In genomic region chr12:40534828-40535227, GRCh38 we compare ENCODE assay signal across 16 cellular contexts.
DNase-seq lines count a peak whose midpoint lies in the region; ATAC-seq and TF ChIP-seq lines count a peak whose summit lies in the region.
"Had no signal": no experiment of that assay in that cellular context is flagged by ENCODE, and none has a peak within 500 bp of the region (broad histone marks: within the 10 kb centered on the region; RNA-seq: fewer than 3 reads in every experiment).

No MANE protein-coding gene starts in this region.

- H3K27ac Mint-ChIP-seq in H9: no peak overlapping the region; a peak in 1 of 7 replicates
- no peak overlapping the region for H3K27ac Mint-ChIP-seq in endodermal cell
- H3K27ac Mint-ChIP-seq: B cell; CD8-positive, alpha-beta T cell; HFFc6 had no signal

- H3K9ac ChIP-seq in H9 (ENCODE audit: extremely low read depth, insufficient read length, low read length) (no peak overlapping the region), endodermal cell (ENCODE audit: extremely low read depth, low read length, poor library complexity, severe bottlenecking) (no peak overlapping the region), GM23248 (no peak overlapping the region)
- H3K9ac ChIP-seq: BLaER1 treated with 17β-estradiol and CSF1 and Interleukin-3, amounts not matched to agents 10 nM and 100 nM had no signal

- no peak overlapping the region for H3T11ph ChIP-seq in H9 (ENCODE audit: low read length)

- no peaks in the 10 kb centered on the region for H3K9me2 ChIP-seq in GM23248 (ENCODE audit: insufficient read depth)

- no peak overlapping the region for H4K91ac ChIP-seq in H9 (ENCODE audit: insufficient read length, low read depth, low read length)

- H3K27ac ChIP-seq in H9 (ENCODE audit: insufficient read length, low read depth, low read length) (no peak overlapping the region), endodermal cell (ENCODE audit: low read depth, low read length) (no peak overlapping the region), GM23248 (no peak overlapping the region)
- no peak overlapping the region for H3K27ac ChIP-seq in effector memory CD4-positive, alpha-beta T cell (ENCODE audit: insufficient read depth, low read length, poor library complexity, severe bottlenecking)
- H3K27ac ChIP-seq: BLaER1 treated with 17β-estradiol and CSF1 and Interleukin-3, amounts not matched to agents 10 nM and 100 nM had no signal

- H2AFZ ChIP-seq in H9 (ENCODE audit: low read length) (no peak overlapping the region), GM23248 (no peak overlapping the region)

- no peak for TF ChIP-seq CTCF in H9 (conservative IDR thresholded peaks at IDR 0.05)
- no peak for TF ChIP-seq CTCF in endodermal cell (conservative IDR thresholded peaks at IDR 0.05)

- H4K20me1 ChIP-seq in H9 (ENCODE audit: control insufficient read depth, insufficient read depth, insufficient read length) (no peaks in the 10 kb centered on the region), GM23248 (ENCODE audit: insufficient read depth) (no peaks in the 10 kb centered on the region)
- H4K20me1 ChIP-seq: BLaER1 treated with 17β-estradiol and CSF1 and Interleukin-3, amounts not matched to agents 10 nM and 100 nM had no signal

- no peaks in the 10 kb centered on the region for H3K27me3 ChIP-seq in H9 (ENCODE audit: insufficient read depth, low read length)
- no peaks in the 10 kb centered on the region for H3K27me3 ChIP-seq in endodermal cell (ENCODE audit: control insufficient read depth, insufficient read depth, low read length, poor library complexity, severe bottlenecking)
- no peaks in the 10 kb centered on the region for H3K27me3 ChIP-seq in effector memory CD4-positive, alpha-beta T cell (replicated peaks; ENCODE audit: control insufficient read depth, insufficient read depth, low read length, poor library complexity, severe bottlenecking)
- no peaks in the 10 kb centered on the region for H3K27me3 ChIP-seq in GM23248 (replicated peaks; ENCODE audit: insufficient read depth)
- H3K27me3 ChIP-seq: BLaER1 treated with 17β-estradiol and CSF1 and Interleukin-3, amounts not matched to agents 10 nM and 100 nM had no signal

- no peak overlapping the region for H2BK20ac ChIP-seq in H9 (ENCODE audit: low read depth, low read length, poor library complexity, severe bottlenecking)

- 0 out of 2 replicates have a peak overlapping the region, but pooled peaks have one; percentile 24 for H2BK15ac ChIP-seq in H9 (ENCODE audit: low read depth, low read length)

- H3K27me3 Mint-ChIP-seq in H9 (ENCODE audit: low read depth) (peaks cover 5% of the 10 kb centered on the region), endodermal cell (ENCODE audit: insufficient read depth) (no peaks in the 10 kb centered on the region)

- H4K5ac ChIP-seq in H9 (ENCODE audit: insufficient read length, low read depth, low read length): no peak overlapping the region

- no peak overlapping the region for H3K14ac ChIP-seq in H9 (ENCODE audit: insufficient read depth, low read length)

- no peaks in the 10 kb centered on the region for H3K79me1 ChIP-seq in H9 (ENCODE audit: insufficient read depth, low read depth, low read length, poor library complexity, severe bottlenecking)

- H3K36me3 Mint-ChIP-seq in H9 (ENCODE audit: insufficient read depth in 1 of 3, low read depth in 3 of 3): no peaks in the 10 kb centered on the region
- H3K36me3 Mint-ChIP-seq in endodermal cell (ENCODE audit: low read depth): no peaks in the 10 kb centered on the region
- H3K36me3 Mint-ChIP-seq: CD8-positive, alpha-beta T cell had no signal

- peaks cover 8% of the 10 kb centered on the region in 2 experiments for H3K4me1 Mint-ChIP-seq in H9
- H3K4me1 Mint-ChIP-seq in endodermal cell: peaks cover 9% of the 10 kb centered on the region
- H3K4me1 Mint-ChIP-seq: B cell had no signal

- DNase-seq in ELF-1 (ENCODE audit: low read depth, low spot score) (peak; percentile 11), H9 (no peak), endodermal cell (peak; percentile 60), iPS-NIHi7 (ENCODE audit: extremely low spot score) (peak; percentile 20), GM23248 (no peak)
- DNase-seq in effector memory CD4-positive, alpha-beta T cell: no peak
- DNase-seq: Calu3; CD8-positive, alpha-beta T cell; DMS79 treated with DMSO at 0.1 percent for 48 hours; HFFc6; IMR-90 had no signal

- no peak overlapping the region for H2AK5ac ChIP-seq in H9 (ENCODE audit: insufficient read length, low read length)

- no peaks in the 10 kb centered on the region for H3K23me2 ChIP-seq in H9 (ENCODE audit: insufficient read length, low read depth, low read length, poor library complexity, severe bottlenecking)

- H3K56ac ChIP-seq in H9 (ENCODE audit: insufficient read length, low read depth, low read length): no peak overlapping the region

- H2BK120ac ChIP-seq in H9 (ENCODE audit: low read depth, low read length, poor library complexity, severe bottlenecking): no peak overlapping the region

- no peak overlapping the region for H3K4me3 ChIP-seq in endodermal cell (ENCODE audit: low read length)
- no peak overlapping the region for H3K4me3 ChIP-seq in effector memory CD4-positive, alpha-beta T cell (ENCODE audit: insufficient read depth, low read depth, low read length, poor library complexity, severe bottlenecking)
- no peak overlapping the region for H3K4me3 ChIP-seq in GM23248
- H3K4me3 ChIP-seq: BLaER1 treated with 17β-estradiol and CSF1 and Interleukin-3, amounts not matched to agents 10 nM and 100 nM; K562 had no signal

- H3K9me3 ChIP-seq in H9 (ENCODE audit: control insufficient read depth, low read depth, low read length): no peaks in the 10 kb centered on the region
- H3K9me3 ChIP-seq in endodermal cell (ENCODE audit: control insufficient read depth, low read length): no peaks in the 10 kb centered on the region
- H3K9me3 ChIP-seq in effector memory CD4-positive, alpha-beta T cell (ENCODE audit: control insufficient read depth, low read length): no peaks in the 10 kb centered on the region
- no peaks in the 10 kb centered on the region for H3K9me3 ChIP-seq in GM23248 (ENCODE audit: low read depth)
- H3K9me3 ChIP-seq: BLaER1 treated with 17β-estradiol and CSF1 and Interleukin-3, amounts not matched to agents 10 nM and 100 nM had no signal

- H3K4me2 ChIP-seq in H9 (ENCODE audit: insufficient read depth, insufficient read length, low read length) (no peak overlapping the region), GM23248 (ENCODE audit: unreplicated experiment) (no peak overlapping the region)
- H3K4me2 ChIP-seq: BLaER1 treated with 17β-estradiol and CSF1 and Interleukin-3, amounts not matched to agents 10 nM and 100 nM had no signal

- no peak for ATAC-seq in HG03520 (IDR thresholded peaks at IDR 0.05; ENCODE audit: unreplicated experiment)
- ATAC-seq: CD8-positive, alpha-beta T cell; HCT116; K562 had no signal

- H3K36me3 ChIP-seq in endodermal cell (ENCODE audit: control insufficient read depth, insufficient read depth, low read length): no peaks in the 10 kb centered on the region
- no peaks in the 10 kb centered on the region for H3K36me3 ChIP-seq in effector memory CD4-positive, alpha-beta T cell (ENCODE audit: control insufficient read depth, insufficient read depth, low read length)
- no peaks in the 10 kb centered on the region for H3K36me3 ChIP-seq in GM23248 (ENCODE audit: low read depth)
- H3K36me3 ChIP-seq: BLaER1 treated with 17β-estradiol and CSF1 and Interleukin-3, amounts not matched to agents 10 nM and 100 nM had no signal

- no peak overlapping the region for H2BK5ac ChIP-seq in H9 (ENCODE audit: insufficient read length, low read length)

- in situ Hi-C loops in GM23248 (cut with MboI): no loop called here

- WGBS in H9 (ENCODE audit: extremely low coverage, insufficient read length, low lambda C conversion rate): no CpG with 5 or more reads among the region's 4 CpGs
- WGBS in endodermal cell (ENCODE audit: insufficient coverage in 1 of 2, insufficient read length in 1 of 2), 2 experiments: 71 to 83% methylated on average over 3 to 4 of the region's 4 CpGs
- 16 to 23% methylated on average over 4 of the region's 4 CpGs for WGBS in GM23248 (ENCODE audit: low coverage in 1 of 2, low lambda C conversion rate in 2 of 2, missing lambda C conversion rate in 2 of 2), 2 experiments

- no peaks in the 10 kb centered on the region for H3F3A ChIP-seq in GM23248 (ENCODE audit: insufficient read depth)

- H3K9me3 Mint-ChIP-seq in H9: no peaks in the 10 kb centered on the region
- H3K9me3 Mint-ChIP-seq in endodermal cell: no peaks in the 10 kb centered on the region

- H3K79me2 ChIP-seq in H9 (ENCODE audit: insufficient read depth, low read length): no peaks in the 10 kb centered on the region
- no peaks in the 10 kb centered on the region for H3K79me2 ChIP-seq in GM23248 (ENCODE audit: insufficient read depth)

- H4K8ac ChIP-seq in H9 (replicated peaks; ENCODE audit: insufficient read length, low read depth, low read length): no peak overlapping the region

- H3K23ac ChIP-seq in H9 (ENCODE audit: insufficient read length, low read depth, low read length): no peak overlapping the region

- no peak overlapping the region for H3K18ac ChIP-seq in H9 (ENCODE audit: insufficient read length, low read depth, low read length)

- H2BK12ac ChIP-seq in H9 (ENCODE audit: insufficient read length, low read depth, low read length): no peak overlapping the region

- no peak overlapping the region for H3K4ac ChIP-seq in H9 (ENCODE audit: low read depth, low read length)

- no peaks in the 10 kb centered on the region for H3K4me1 ChIP-seq in H9 (ENCODE audit: insufficient read depth, low read length)
- H3K4me1 ChIP-seq in endodermal cell (ENCODE audit: control insufficient read depth, insufficient read depth, low read length): no peaks in the 10 kb centered on the region
- H3K4me1 ChIP-seq in effector memory CD4-positive, alpha-beta T cell (ENCODE audit: control insufficient read depth, insufficient read depth, low read length, poor library complexity, severe bottlenecking): no peaks in the 10 kb centered on the region
- no peaks in the 10 kb centered on the region for H3K4me1 ChIP-seq in GM23248 (ENCODE audit: insufficient read depth)
- H3K4me1 ChIP-seq: BLaER1 treated with 17β-estradiol and CSF1 and Interleukin-3, amounts not matched to agents 10 nM and 100 nM had no signal

- H3K4me3 Mint-ChIP-seq in H9 (no peak overlapping the region), endodermal cell (no peak overlapping the region)
- H3K4me3 Mint-ChIP-seq: B cell; CD8-positive, alpha-beta T cell; HFFc6 had no signal

Comparison
In these comparisons a context has a peak if more than half of its experiments do, and no peak if none do; other contexts are left out.
1. DNase-seq: peak in ELF-1 (single experiment), endodermal cell (single experiment) and iPS-NIHi7 (single experiment); none in H9 (single experiment), effector memory CD4-positive, alpha-beta T cell (0 of 3) and GM23248 (single experiment).